Comparison of ENCODE assay signal across 16 cellular contexts in genomic region chr10:119221201-119221600, GRCh38. TPM values are rescaled to one million over a fixed set of nuclear protein-coding genes. Genes with fewer than 3 reads are reported as not detected.
DNase-seq lines count a peak whose midpoint lies in the region; ATAC-seq and TF ChIP-seq lines count a peak whose summit lies in the region.
"Had no signal": no experiment of that assay in that cellular context is flagged by ENCODE, and none has a peak within 500 bp of the region (broad histone marks: within the 10 kb centered on the region; RNA-seq: fewer than 3 reads in every experiment).

No MANE protein-coding gene starts in this region.

- no peaks in the 10 kb centered on the region for H3K27me3 ChIP-seq in Panc1 (ENCODE audit: control insufficient read depth, insufficient read depth, low read length)
- H3K27me3 ChIP-seq in tibial artery = no peaks in the 10 kb centered on the region
- H3K27me3 ChIP-seq: BE2C, testis had no signal

- no peaks in the 10 kb centered on the region for H3K36me3 Mint-ChIP-seq in mesothelial cell of epicardium

- BruUV-seq in Panc1 (replicated peaks; lab: Mats Ljungman, UMichigan) = TSS peak; percentile 29

- peaks cover 37% of the 10 kb centered on the region for H3K4me1 ChIP-seq in Panc1 (ENCODE audit: control insufficient read depth, insufficient read depth, low read length)
- H3K4me1 ChIP-seq in tibial artery = peaks cover 0 to 99% (median 82%) of the 10 kb centered on the region in 4 donors

- CTCF ChIA-PET in Panc1 (lab: Charles Lee) = no interaction called here

- TF ChIP-seq CTCF in Panc1 (IDR thresholded peaks at IDR 0.05) (no peak), fibroblast of pulmonary artery (IDR thresholded peaks at IDR 0.05; ENCODE audit: low read length, missing control alignments) (no peak), mesothelial cell of epicardium (IDR thresholded peaks at IDR 0.05; ENCODE audit: unreplicated experiment) (no peak), tibial artery (IDR thresholded peaks at IDR 0.05) (no peak)

- peaks cover 35% of the 10 kb centered on the region for H3K4me1 Mint-ChIP-seq in mesothelial cell of epicardium

- POLR2A ChIA-PET in Panc1 (lab: Charles Lee) = no interaction called here

- no peak overlapping the region for H3K4me3 Mint-ChIP-seq in mesothelial cell of epicardium
- H3K4me3 Mint-ChIP-seq: H9, immature natural killer cell had no signal

- H3K27ac ChIP-seq in Panc1 (ENCODE audit: low read length) = no peak overlapping the region
- peak overlapping the region; percentile 80 to 85 for H3K27ac ChIP-seq in tibial artery
- H3K27ac ChIP-seq: testis had no signal

- DNase-seq in Panc1 (ENCODE audit: low read depth, low spot score) (no peak), fibroblast of pulmonary artery (ENCODE audit: low read depth) (peak; percentile 82), mesothelial cell of epicardium (ENCODE audit: low spot score in 2 of 2, unreplicated experiment in 2 of 2) (no peak), tibial artery (no peak), mucosa of gallbladder (ENCODE audit: low spot score) (no peak), NOMO-1 treated with dmso at 0.1 percent for 144 hours (lab: John Stamatoyannopoulos, UW; ENCODE audit: unreplicated experiment) (no peak), DMS153 (lab: John Stamatoyannopoulos, UW) (no peak)
- DNase-seq: activated CD4-positive, CD25-positive, alpha-beta regulatory T cell treated with anti-CD3 and anti-CD28 coated beads, Interleukin-2, amount 50 U/mL, for 72 hours; BE2C; effector memory CD4-positive, alpha-beta T cell; H9; immature natural killer cell; NCI-H774; testis had no signal

- in situ Hi-C loops in Panc1 (cut with HindIII; ENCODE audit: low pct_unique_long_range_greater_than_20kb, low sequenced_read_pairs) = no loop called here

- H3K9me3 ChIP-seq in Panc1 (ENCODE audit: control insufficient read depth, insufficient read depth, low read depth, low read length) (no peaks in the 10 kb centered on the region), tibial artery (no peaks in the 10 kb centered on the region)
- H3K9me3 ChIP-seq: BE2C, testis had no signal

- ATAC-seq in Panc1 (no peak), GM18870 (IDR thresholded peaks at IDR 0.05; ENCODE audit: unreplicated experiment) (no peak)

- H3K4me3 ChIP-seq in Panc1 (ENCODE audit: low read depth in 2 of 2, low read length in 2 of 2) (no peak overlapping the region), fibroblast of pulmonary artery (replicated peaks; ENCODE audit: low read depth, low read length) (no peak overlapping the region), tibial artery (peak overlapping the region; percentile 27 to 32)
- H3K4me3 ChIP-seq: testis had no signal

- H3K9me3 Mint-ChIP-seq in mesothelial cell of epicardium = no peaks in the 10 kb centered on the region
- H3K9me3 Mint-ChIP-seq: activated naive CD4-positive, alpha-beta T cell treated with anti-CD3 and anti-CD28 coated beads, Interleukin-2, amount 50 U/mL, for 72 hours; H9; immature natural killer cell had no signal

- H3K36me3 ChIP-seq in Panc1 (ENCODE audit: control insufficient read depth, insufficient read depth, low read length) (no peaks in the 10 kb centered on the region), tibial artery (no peaks in the 10 kb centered on the region)
- H3K36me3 ChIP-seq: BE2C had no signal

- H3K27me3 Mint-ChIP-seq in mesothelial cell of epicardium (ENCODE audit: low read depth) = no peaks in the 10 kb centered on the region

- peak overlapping the region; percentile 27 for H3K27ac Mint-ChIP-seq in mesothelial cell of epicardium

- intact Hi-C loops in Panc1 (cut with micrococcal nuclease; ENCODE audit: unreplicated experiment) = no loop called here
- intact Hi-C loops in tibial artery (cut with DNase I; ENCODE audit: low total_unique reads) = no loop called here

RNA-seq across cellular contexts. Expression of gene GRK5, which starts 13.8 kb away (rescaled TPM):
- total RNA-seq in Panc1 (2021; ENCODE audit: unreplicated experiment) = 29.0 TPM
- polyA plus RNA-seq in Panc1 (2012; ENCODE audit: insufficient read length) = 23.6 TPM
- total RNA-seq in mesothelial cell of epicardium = 13.6 to 14.5 TPM (median 14.0 TPM) in 3 replicates
- total RNA-seq in mucosa of gallbladder = 21.1 TPM

RNA-seq across cellular contexts. Expression of gene PRDX3, which starts 42.6 kb away (rescaled TPM):
- 235 TPM for total RNA-seq in Panc1 (2021; ENCODE audit: unreplicated experiment)
- polyA plus RNA-seq in Panc1 (2012; ENCODE audit: insufficient read length) = 145 TPM
- total RNA-seq in mesothelial cell of epicardium = 85.7 to 91.5 TPM (median 86.5 TPM) in 3 replicates
- 126 TPM for total RNA-seq in mucosa of gallbladder

RNA-seq across cellular contexts. Expression of gene SFXN4, which starts 55.7 kb away (rescaled TPM):
- 67.0 TPM for total RNA-seq in Panc1 (2021; ENCODE audit: unreplicated experiment)
- 56.5 TPM for polyA plus RNA-seq in Panc1 (2012; ENCODE audit: insufficient read length)
- total RNA-seq in mesothelial cell of epicardium = 33.3 to 37.2 TPM (median 36.6 TPM) in 3 replicates
- 15.8 TPM for total RNA-seq in mucosa of gallbladder

Comparison
In these comparisons a context has a peak if more than half of its experiments do, and no peak if none do; other contexts are left out.
1. H3K4me3 ChIP-seq: peak in tibial artery (2 of 2); none in Panc1 (0 of 2) and fibroblast of pulmonary artery (single experiment).